Comparison of ENCODE assay signal across 1 cellular context in genomic region chr16:73000020-73000906, GRCh38.
A peak's percentile ranks its signal among the peaks of the same experiment; 100 is the strongest.
TF ChIP-seq lines count a peak whose summit lies in the region.

No MANE protein-coding gene starts in this region.

TF ChIP-seq in HepG2, 621 proteins besides CTCF, POLR2A, EP300 and RAD21 (continued from another document and continues in another):
- TF ChIP-seq ZBTB25 (CRISPR knock-in tag; IDR thresholded peaks at IDR 0.05) (0 out of 2 replicates have a peak, but pooled peaks have one; percentile 23), BRCA1 (CRISPR knock-in tag; IDR thresholded peaks at IDR 0.05) (no peak), KAT2B (IDR thresholded peaks at IDR 0.05; ENCODE audit: borderline replicate concordance, low read depth, low read length) (no peak), FOXO1 (CRISPR knock-in tag; IDR thresholded peaks at IDR 0.05) (peak; percentile 78), SMAD3 (CRISPR knock-in tag; IDR thresholded peaks at IDR 0.05) (peak; percentile 47; the same call in 1 of the 2 replicates), ZMYM2 (CRISPR knock-in tag; IDR thresholded peaks at IDR 0.05) (0 out of 2 replicates have a peak, but pooled peaks have one; percentile 40), NFE2L2 (IDR thresholded peaks at IDR 0.05; ENCODE audit: low read length) (no peak), BCL6 (CRISPR knock-in tag; IDR thresholded peaks at IDR 0.05) (peak; percentile 64), SUZ12 (IDR thresholded peaks at IDR 0.05; ENCODE audit: low read depth, low read length) (no peak), ZBED4 (CRISPR knock-in tag; IDR thresholded peaks at IDR 0.05; ENCODE audit: borderline replicate concordance) (0 out of 2 replicates have a peak, but pooled peaks have one; percentile 15), ELF4 (CRISPR knock-in tag; IDR thresholded peaks at IDR 0.05; ENCODE audit: borderline replicate concordance) (no peak), RFX3 (CRISPR knock-in tag; IDR thresholded peaks at IDR 0.05) (no peak), ZSCAN20 (CRISPR knock-in tag; IDR thresholded peaks at IDR 0.05; ENCODE audit: borderline replicate concordance) (no peak), NR2F2 (IDR thresholded peaks at IDR 0.05; ENCODE audit: borderline replicate concordance, low read depth) (no peak), ZNF720 (CRISPR knock-in tag; IDR thresholded peaks at IDR 0.05) (no peak), ZNF253 (CRISPR knock-in tag; IDR thresholded peaks at IDR 0.05; ENCODE audit: borderline replicate concordance) (0 out of 2 replicates have a peak, but pooled peaks have one; percentile 40), ZNF549 (CRISPR knock-in tag; IDR thresholded peaks at IDR 0.05) (no peak), XRCC5 (optimal IDR thresholded peaks at IDR 0.05; ENCODE audit: low read length) (no peak), KDM5A (IDR thresholded peaks at IDR 0.05; ENCODE audit: borderline replicate concordance, low read length) (no peak), CBFB (CRISPR knock-in tag; IDR thresholded peaks at IDR 0.05) (no peak), ATF7-NPFF (CRISPR knock-in tag; IDR thresholded peaks at IDR 0.05; ENCODE audit: low read depth) (peak; percentile 8; the same call in 1 of the 2 replicates), ZNF75D (CRISPR knock-in tag; IDR thresholded peaks at IDR 0.05; ENCODE audit: borderline replicate concordance) (no peak), CSRNP2 (CRISPR knock-in tag; conservative IDR thresholded peaks at IDR 0.05; ENCODE audit: low read depth) (no peak), ZBTB34 (CRISPR knock-in tag; IDR thresholded peaks at IDR 0.05) (peak; percentile 82), ZSCAN12 (CRISPR knock-in tag; IDR thresholded peaks at IDR 0.05) (no peak), CSRNP1 (CRISPR knock-in tag; IDR thresholded peaks at IDR 0.05) (no peak), GABPB1 (CRISPR knock-in tag; IDR thresholded peaks at IDR 0.05) (peak; percentile 25), ZBTB40 (IDR thresholded peaks at IDR 0.05) (no peak), ZBTB40 (CRISPR knock-in tag; IDR thresholded peaks at IDR 0.05) (0 out of 2 replicates have a peak, but pooled peaks have one; percentile 36), ZNF496 (CRISPR knock-in tag; IDR thresholded peaks at IDR 0.05; ENCODE audit: insufficient replicate concordance) (no peak), NONO (IDR thresholded peaks at IDR 0.05) (no peak), NONO (CRISPR knock-in tag; conservative IDR thresholded peaks at IDR 0.05) (peak; percentile 75), ZNF34 (CRISPR knock-in tag; IDR thresholded peaks at IDR 0.05; ENCODE audit: borderline replicate concordance) (no peak), IKZF4 (CRISPR knock-in tag; IDR thresholded peaks at IDR 0.05; ENCODE audit: borderline replicate concordance, low read depth, not compliant biosample characterization) (no peak), HNRNPH1 (optimal IDR thresholded peaks at IDR 0.05; ENCODE audit: low read depth, low read length) (no peak), NFE2L1 (CRISPR knock-in tag; IDR thresholded peaks at IDR 0.05; ENCODE audit: borderline replicate concordance) (no peak), HMG20A (CRISPR knock-in tag; IDR thresholded peaks at IDR 0.05; ENCODE audit: borderline replicate concordance) (no peak), ZGPAT (CRISPR knock-in tag; IDR thresholded peaks at IDR 0.05) (0 out of 2 replicates have a peak, but pooled peaks have one; percentile 56), ZBTB7B (CRISPR knock-in tag; IDR thresholded peaks at IDR 0.05) (peak; percentile 30; the same call in 1 of the 2 replicates), ZBTB38 (CRISPR knock-in tag; IDR thresholded peaks at IDR 0.05) (peak; percentile 54), GZF1 (CRISPR knock-in tag; IDR thresholded peaks at IDR 0.05) (no peak), RAD51 (IDR thresholded peaks at IDR 0.05; ENCODE audit: borderline replicate concordance) (no peak), ZBTB7A (CRISPR knock-in tag; IDR thresholded peaks at IDR 0.05) (no peak; the same call in 1 of the 2 replicates), CREM (IDR thresholded peaks at IDR 0.05) (0 out of 2 replicates have a peak, but pooled peaks have one; percentile 7), CREM (CRISPR knock-in tag; IDR thresholded peaks at IDR 0.05) (no peak), HDAC2 (CRISPR knock-in tag; IDR thresholded peaks at IDR 0.05) (peak; percentile 76), ZNF572 (CRISPR knock-in tag; IDR thresholded peaks at IDR 0.05) (no peak), NR2C2 (CRISPR knock-in tag; IDR thresholded peaks at IDR 0.05; ENCODE audit: borderline replicate concordance) (no peak; the same call in 1 of the 2 replicates)
